14 cellular contexts compared by ENCODE assay signal in genomic region chr16:66487580-66488235, GRCh38.
DNase-seq lines count a peak whose midpoint lies in the region; ATAC-seq, FAIRE-seq and TF ChIP-seq lines count a peak whose summit lies in the region.
"Had no signal": no experiment of that assay in that cellular context is flagged by ENCODE, and none has a peak within 500 bp of the region (broad histone marks: within the 10 kb centered on the region; RNA-seq: fewer than 3 reads in every experiment).

No MANE protein-coding gene starts in this region.

- H3K27me3 ChIP-seq in neural progenitor cell: no peaks in the 10 kb centered on the region
- H3K27me3 ChIP-seq: brain microvascular endothelial cell, heart right ventricle had no signal

- no peak for TF ChIP-seq EP300 in A549 (IDR thresholded peaks at IDR 0.05)

- no peak overlapping the region for H2AFZ ChIP-seq in neural progenitor cell (replicated peaks)

- H3K4me3 Mint-ChIP-seq in neural progenitor cell: no peak overlapping the region

- TF ChIP-seq POLR2A in A549 (IDR thresholded peaks at IDR 0.05; ENCODE audit: low read length): no peak

- H3K4me1 ChIP-seq in A549 (peaks cover 21% of the 10 kb centered on the region), neural progenitor cell (no peaks in the 10 kb centered on the region)

- H3K27ac ChIP-seq in A549 (peak overlapping the region; percentile 64 to 79), coronary artery (peak overlapping the region; percentile 55 to 85), neural progenitor cell (no peak overlapping the region)

- peak in 1 of 2 experiments; percentile 3; a peak in 1 of 6 replicates for ATAC-seq in A549
- no peak for ATAC-seq in HG02798 (IDR thresholded peaks at IDR 0.05; ENCODE audit: poor library complexity, unreplicated experiment)
- no peak for ATAC-seq in GM18858 (IDR thresholded peaks at IDR 0.05; ENCODE audit: unreplicated experiment)
- ATAC-seq in HG03354 (IDR thresholded peaks at IDR 0.05; ENCODE audit: poor library complexity, severe bottlenecking, unreplicated experiment): no peak
- ATAC-seq: HCT116 had no signal

- DNase-seq in A549 (ENCODE audit: low read depth in 1 of 2, low spot score in 1 of 2) (no peak), Kasumi-1 (lab: John Stamatoyannopoulos, UW) (peak; percentile 36 to 38), coronary artery (ENCODE audit: low spot score) (peak; percentile 69), neural progenitor cell (ENCODE audit: low spot score) (no peak)
- no peak for DNase-seq in activated CD4-positive, alpha-beta T cell treated with anti-CD3 and anti-CD28 coated beads, Interleukin-2, amount 50 U/mL, for 4 hours
- DNase-seq: NCI-H526 treated with DMSO at 0.1 percent for 48 hours, SIG-M5 had no signal

- FAIRE-seq in A549 (lab: Jason Lieb, UNC): no peak

- H3K27ac Mint-ChIP-seq in neural progenitor cell: peak overlapping the region; percentile 89

- peaks cover 1% of the 10 kb centered on the region for H3K36me3 Mint-ChIP-seq in neural progenitor cell

- peaks cover 16% of the 10 kb centered on the region for H3K27me3 Mint-ChIP-seq in neural progenitor cell (ENCODE audit: insufficient read depth, low read depth)

- H4K20me1 ChIP-seq in neural progenitor cell (ENCODE audit: low read depth): no peaks in the 10 kb centered on the region

- H3K4me3 ChIP-seq in A549: no peak overlapping the region
- no peak overlapping the region for H3K4me3 ChIP-seq in coronary artery
- H3K4me3 ChIP-seq in neural progenitor cell: no peak overlapping the region
- H3K4me3 ChIP-seq: heart right ventricle had no signal

- 78% methylated on average over 5 of the region's 5 CpGs for WGBS in A549 (ENCODE audit: missing lambda C conversion rate)

- peaks cover 8% of the 10 kb centered on the region for H3K9me3 Mint-ChIP-seq in neural progenitor cell

- peaks cover 28% of the 10 kb centered on the region for H3K4me1 Mint-ChIP-seq in neural progenitor cell

- no peaks in the 10 kb centered on the region for H3K36me3 ChIP-seq in neural progenitor cell
- H3K36me3 ChIP-seq: brain microvascular endothelial cell had no signal

- H3K4me2 ChIP-seq in A549 (no peak overlapping the region), neural progenitor cell (no peak overlapping the region)

- CTCF ChIA-PET in A549 (lab: Yijun Ruan, JAX): interaction anchor here (0.7 to 15.7 kb wide), 9 partner anchors 8 to 146 kb away, joined by 3 to 185 read pairs (median 6); no protein-coding TSS in a partner anchor

- H3F3A ChIP-seq in neural progenitor cell (ENCODE audit: low read depth): no peaks in the 10 kb centered on the region

- TF ChIP-seq RAD21 in A549 (conservative IDR thresholded peaks at IDR 0.05 in 1 of 2, IDR thresholded peaks at IDR 0.05 in 1 of 2): no peak

- POLR2A ChIA-PET in A549 (lab: Yijun Ruan, JAX): interaction anchor here (1.1 kb wide), 1 partner anchor 24 kb away, joined by 3 read pairs; no protein-coding TSS in a partner anchor

- no peak overlapping the region for H3K9ac ChIP-seq in neural progenitor cell
- H3K9ac ChIP-seq: parathyroid adenoma had no signal

- H3K9me3 ChIP-seq in A549 (no peaks in the 10 kb centered on the region), neural progenitor cell (ENCODE audit: low read depth) (no peaks in the 10 kb centered on the region)

- no peaks in the 10 kb centered on the region for H3K79me2 ChIP-seq in neural progenitor cell (ENCODE audit: low read depth)
- H3K79me2 ChIP-seq: parathyroid adenoma had no signal

- no peak for TF ChIP-seq CTCF in A549 (IDR thresholded peaks at IDR 0.05)
- TF ChIP-seq CTCF in coronary artery (IDR thresholded peaks at IDR 0.05): no peak
- TF ChIP-seq CTCF in neural progenitor cell (IDR thresholded peaks at IDR 0.05): no peak

TF ChIP-seq in A549, 52 proteins besides CTCF, POLR2A, EP300 and RAD21:
- TF ChIP-seq CHD2 (IDR thresholded peaks at IDR 0.05; ENCODE audit: low read length, partially characterized antibody): no peak
- TF ChIP-seq GATA3 (IDR thresholded peaks at IDR 0.05; ENCODE audit: borderline replicate concordance): no peak
- no peak for TF ChIP-seq PHF8 (IDR thresholded peaks at IDR 0.05; ENCODE audit: borderline replicate concordance, low read depth)
- TF ChIP-seq PBX3 (IDR thresholded peaks at IDR 0.05): no peak
- TF ChIP-seq MAX (IDR thresholded peaks at IDR 0.05): no peak
- no peak for TF ChIP-seq ATOH8 (CRISPR knock-in tag; IDR thresholded peaks at IDR 0.05; ENCODE audit: low read depth)
- TF ChIP-seq HOXB5 (CRISPR knock-in tag; IDR thresholded peaks at IDR 0.05): no peak
- TF ChIP-seq HOXB13 (CRISPR knock-in tag; IDR thresholded peaks at IDR 0.05; ENCODE audit: low read depth): no peak
- TF ChIP-seq RARB (CRISPR knock-in tag; IDR thresholded peaks at IDR 0.05): no peak
- TF ChIP-seq KDM1A (IDR thresholded peaks at IDR 0.05; ENCODE audit: low read depth): no peak
- no peak for TF ChIP-seq NFE2L2 (conservative IDR thresholded peaks at IDR 0.05; ENCODE audit: low read length)
- no peak for TF ChIP-seq ZSCAN20 (CRISPR knock-in tag; IDR thresholded peaks at IDR 0.05)
- TF ChIP-seq RCOR1 (IDR thresholded peaks at IDR 0.05; ENCODE audit: low read depth, low read length): no peak
- no peak for TF ChIP-seq HES2 (IDR thresholded peaks at IDR 0.05)

Comparison
In these comparisons a context has a peak if more than half of its experiments do, and no peak if none do; other contexts are left out.
1. DNase-seq: peak in Kasumi-1 (2 of 2) and coronary artery (single experiment); none in A549 (0 of 2), neural progenitor cell (single experiment) and activated CD4-positive, alpha-beta T cell treated with anti-CD3 and anti-CD28 coated beads, Interleukin-2, amount 50 U/mL, for 4 hours (0 of 2).